Comparison of ENCODE assay signal across 11 cellular contexts in genomic region chrX:48569958-48570357, GRCh38. TPM values are rescaled to one million over a fixed set of nuclear protein-coding genes. Genes with fewer than 3 reads are reported as not detected.
A peak's percentile ranks its signal among the peaks of the same experiment; 100 is the strongest.
DNase-seq lines count a peak whose midpoint lies in the region; ATAC-seq lines count a peak whose summit lies in the region.
"Had no signal": no experiment of that assay in that cellular context is flagged by ENCODE, and none has a peak within 500 bp of the region (broad histone marks: within the 10 kb centered on the region; RNA-seq: fewer than 3 reads in every experiment).

No MANE protein-coding gene starts in this region.

- POLR2A ChIA-PET in activated CD4-positive, alpha-beta T cell treated with anti-CD3 and anti-CD28 coated beads for 36 hours (lab: Charles Lee): no interaction called here

- no peak overlapping the region for H3K4me3 Mint-ChIP-seq in activated CD4-positive, alpha-beta T cell treated with anti-CD3 and anti-CD28 coated beads for 36 hours
- H3K4me3 Mint-ChIP-seq: activated naive CD8-positive, alpha-beta T cell had no signal

- CTCF ChIA-PET in activated CD4-positive, alpha-beta T cell treated with anti-CD3 and anti-CD28 coated beads for 36 hours (lab: Charles Lee): interaction anchor here (0.6 to 0.8 kb wide), 2 partner anchors 9 to 40 kb away, joined by 3 read pairs; no protein-coding TSS in a partner anchor

- peak; percentile 74 for ATAC-seq in activated CD4-positive, alpha-beta T cell treated with anti-CD3 and anti-CD28 coated beads for 36 hours
- ATAC-seq in HG02642 (IDR thresholded peaks at IDR 0.05; ENCODE audit: poor library complexity, unreplicated experiment): peak; percentile 40

- peaks cover 2% of the 10 kb centered on the region for H3K36me3 Mint-ChIP-seq in activated CD4-positive, alpha-beta T cell treated with anti-CD3 and anti-CD28 coated beads for 36 hours (ENCODE audit: low read depth)

- no peaks in the 10 kb centered on the region for H3K9me3 Mint-ChIP-seq in activated CD4-positive, alpha-beta T cell treated with anti-CD3 and anti-CD28 coated beads for 36 hours (ENCODE audit: low read depth)

- peak overlapping the region; percentile 70 for H3K27ac Mint-ChIP-seq in activated CD4-positive, alpha-beta T cell treated with anti-CD3 and anti-CD28 coated beads for 36 hours
- H3K27ac Mint-ChIP-seq: activated naive CD8-positive, alpha-beta T cell had no signal

- intact Hi-C loops in activated CD4-positive, alpha-beta T cell treated with anti-CD3 and anti-CD28 coated beads for 36 hours (cut with DNase I, micrococcal nuclease): loop anchor here (1.0 to 10.0 kb wide), 4 partner anchors 12 to 605 kb away; partner anchors contain the start of genes FTSJ1 (in 1 of the 2), PLP2 (in 1 of the 2), SLC38A5 (in 1 of the 2) and TBC1D25 (in 1 of the 2)

- no peaks in the 10 kb centered on the region for H3K27me3 Mint-ChIP-seq in activated CD4-positive, alpha-beta T cell treated with anti-CD3 and anti-CD28 coated beads for 36 hours
- H3K27me3 Mint-ChIP-seq: activated naive CD8-positive, alpha-beta T cell had no signal

- peaks cover 7% of the 10 kb centered on the region for H3K4me1 Mint-ChIP-seq in activated CD4-positive, alpha-beta T cell treated with anti-CD3 and anti-CD28 coated beads for 36 hours

- peak; percentile 46 for DNase-seq in activated CD4-positive, alpha-beta T cell treated with anti-CD3 and anti-CD28 coated beads for 36 hours
- DNase-seq in activated CD4-positive, alpha-beta T cell treated with anti-CD3 and anti-CD28 coated beads for 4 hours: no peak
- DNase-seq in SK-MEL-5 (ENCODE audit: low read depth, low spot score) (peak; percentile 10), lung microvascular endothelial cell (ENCODE audit: low read depth in 2 of 2) (peak; percentile 82 to 83), NCI-H510A (lab: John Stamatoyannopoulos, UW) (no peak), COLO668 (lab: John Stamatoyannopoulos, UW; ENCODE audit: unreplicated experiment) (no peak), glomerular visceral epithelial cell (ENCODE audit: extremely low spot score) (no peak)
- DNase-seq: NCI-H1092 treated with DMSO at 0.1 percent for 48 hours, thyroid gland had no signal

- in situ Hi-C loops in SK-MEL-5 (cut with HindIII; ENCODE audit: low pct_unique_long_range_greater_than_20kb, low sequenced_read_pairs): no loop called here

RNA-seq across cellular contexts. Expression of gene RBM3, which starts 4.3 kb away (rescaled TPM):
- total RNA-seq in activated CD4-positive, alpha-beta T cell treated with anti-CD3 and anti-CD28 coated beads for 36 hours: 100 to 1,000 TPM; 164 to 202 TPM
- total RNA-seq in SK-MEL-5 (2014; rRNA removed; shearing (Covaris generic)): 220 and 221 TPM in 2 replicates
- polyA plus RNA-seq in SK-MEL-5 (2015; cell fraction: cytosol; rRNA removed): 187 and 222 TPM in 2 replicates
- 346 and 557 TPM in 2 replicates for polyA plus RNA-seq in SK-MEL-5 (2015; cell fraction: nucleus; rRNA removed)
- 86.1 and 320 TPM in 2 replicates for total RNA-seq in lung microvascular endothelial cell

RNA-seq across cellular contexts. Expression of gene WDR13, which starts 27.3 kb away (rescaled TPM):
- 10 to 100 TPM; 27.2 to 39.4 TPM for total RNA-seq in activated CD4-positive, alpha-beta T cell treated with anti-CD3 and anti-CD28 coated beads for 36 hours
- 46.8 and 50.4 TPM in 2 replicates for total RNA-seq in SK-MEL-5 (2014; rRNA removed; shearing (Covaris generic))
- 54.0 and 72.6 TPM in 2 replicates for polyA plus RNA-seq in SK-MEL-5 (2015; cell fraction: cytosol; rRNA removed)
- polyA plus RNA-seq in SK-MEL-5 (2015; cell fraction: nucleus; rRNA removed): 226 and 244 TPM in 2 replicates
- 88.7 and 90.9 TPM in 2 replicates for total RNA-seq in lung microvascular endothelial cell

RNA-seq across cellular contexts. Expression of gene TBC1D25, which starts 30.4 kb away (rescaled TPM):
- total RNA-seq in activated CD4-positive, alpha-beta T cell treated with anti-CD3 and anti-CD28 coated beads for 36 hours: 10 to 100 TPM; 13.2 to 15.2 TPM
- 3.3 and 4.7 TPM in 2 replicates for total RNA-seq in SK-MEL-5 (2014; rRNA removed; shearing (Covaris generic))
- polyA plus RNA-seq in SK-MEL-5 (2015; cell fraction: cytosol; rRNA removed): 12.3 and 12.5 TPM in 2 replicates
- 9.8 and 14.6 TPM in 2 replicates for polyA plus RNA-seq in SK-MEL-5 (2015; cell fraction: nucleus; rRNA removed)
- 4.1 and 7.9 TPM in 2 replicates for total RNA-seq in lung microvascular endothelial cell

RNA-seq across cellular contexts. Expression of gene EBP, which starts 48.4 kb away (rescaled TPM):
- total RNA-seq in activated CD4-positive, alpha-beta T cell treated with anti-CD3 and anti-CD28 coated beads for 36 hours: 100 to 1,000 TPM; 137 to 140 TPM
- 50.2 and 53.6 TPM in 2 replicates for total RNA-seq in SK-MEL-5 (2014; rRNA removed; shearing (Covaris generic))
- 49.7 and 72.1 TPM in 2 replicates for polyA plus RNA-seq in SK-MEL-5 (2015; cell fraction: cytosol; rRNA removed)
- 26.4 and 33.8 TPM in 2 replicates for polyA plus RNA-seq in SK-MEL-5 (2015; cell fraction: nucleus; rRNA removed)
- total RNA-seq in lung microvascular endothelial cell: 85.9 and 91.1 TPM in 2 replicates

Comparison
In these comparisons a context has a peak if more than half of its experiments do, and no peak if none do; other contexts are left out.
1. DNase-seq: peak in activated CD4-positive, alpha-beta T cell treated with anti-CD3 and anti-CD28 coated beads for 36 hours (single experiment), SK-MEL-5 (single experiment) and lung microvascular endothelial cell (2 of 2); none in activated CD4-positive, alpha-beta T cell treated with anti-CD3 and anti-CD28 coated beads for 4 hours (0 of 2), NCI-H510A (single experiment), COLO668 (single experiment) and glomerular visceral epithelial cell (single experiment).